9 cellular contexts compared by ENCODE assay signal in the genomic region with DNA sequence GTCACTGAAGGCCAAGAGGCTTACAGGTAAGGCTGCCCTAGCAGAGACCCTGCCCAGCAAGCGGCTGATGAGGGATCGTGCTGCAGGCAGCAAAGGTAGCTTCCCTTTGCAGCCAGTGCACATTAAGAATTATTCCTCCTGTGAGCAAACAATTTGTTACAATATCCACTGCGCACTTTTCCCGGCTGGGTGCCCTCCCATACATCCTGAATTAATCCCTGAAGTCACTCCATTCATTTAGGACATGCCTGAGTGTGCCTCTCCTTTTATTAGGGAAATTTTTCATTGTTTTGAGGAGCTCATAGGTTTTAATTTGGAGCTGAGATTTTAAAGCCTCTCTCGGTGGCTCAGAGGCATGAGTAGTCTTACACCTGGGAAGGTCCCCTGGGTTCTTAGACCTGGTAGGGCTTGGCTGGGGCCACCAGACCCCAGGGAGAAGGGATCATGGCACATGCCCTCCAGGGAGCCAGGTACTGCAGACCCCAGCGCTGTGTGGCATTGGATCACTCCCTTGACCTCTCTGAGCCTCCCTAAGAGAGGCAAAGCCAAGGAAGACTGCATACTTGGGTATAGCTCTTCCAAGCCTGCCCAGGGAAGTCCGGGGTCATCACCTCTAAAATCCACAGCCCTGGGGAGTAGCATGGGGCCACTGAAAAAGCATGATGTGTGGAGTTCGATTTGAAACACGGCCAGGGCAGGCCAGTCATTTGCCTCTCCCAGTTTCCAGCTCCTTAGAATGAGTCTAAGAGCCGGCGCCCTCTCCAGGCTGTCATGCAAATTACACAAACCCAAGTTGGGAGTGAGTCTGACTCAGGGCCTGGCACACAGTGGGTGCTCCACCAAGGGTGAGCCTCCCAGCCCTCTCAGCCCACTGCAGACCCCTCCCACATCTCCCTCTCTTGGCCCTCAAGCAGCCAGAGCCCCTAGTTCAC.
DNase-seq lines count a peak whose midpoint lies in the region; ATAC-seq and TF ChIP-seq lines count a peak whose summit lies in the region.
"Had no signal": no experiment of that assay in that cellular context is flagged by ENCODE, and none has a peak within 500 bp of the region (broad histone marks: within the 10 kb centered on the region; RNA-seq: fewer than 3 reads in every experiment).

No MANE protein-coding gene starts in this region.

- ATAC-seq in PC-3: no peak
- ATAC-seq in GM18520 (IDR thresholded peaks at IDR 0.05; ENCODE audit: unreplicated experiment): no peak
- ATAC-seq in GM18502 (IDR thresholded peaks at IDR 0.05; ENCODE audit: poor library complexity, unreplicated experiment): no peak

- intact Hi-C loops in PC-3 (cut with micrococcal nuclease): no loop called here

- H3K4me3 ChIP-seq in GM12875 (ENCODE audit: low read depth, low read length) (no peak overlapping the region), PC-3 (ENCODE audit: low read length) (no peak overlapping the region), fibroblast of the aortic adventitia (ENCODE audit: low read depth, low read length) (no peak overlapping the region)

- no peaks in the 10 kb centered on the region for H3K36me3 ChIP-seq in PC-3 (ENCODE audit: low read depth, low read length)

- no peaks in the 10 kb centered on the region for H3F3A ChIP-seq in PC-3 (ENCODE audit: low read length, unreplicated experiment)

- CTCF ChIA-PET in PC-3 (lab: Charles Lee): no interaction called here

- H3K27ac ChIP-seq in PC-3 (ENCODE audit: low read length): no peak overlapping the region

- no peaks in the 10 kb centered on the region for H3K9me2 ChIP-seq in PC-3 (replicated peaks; ENCODE audit: low read length)

- no peaks in the 10 kb centered on the region for H4K20me1 ChIP-seq in PC-3 (ENCODE audit: low read length)

- no TSS peak for BruUV-seq in PC-3 (replicated peaks; lab: Mats Ljungman, UMichigan)

- no peak overlapping the region for H3K4me2 ChIP-seq in PC-3 (ENCODE audit: low read length)

- H3K4me1 ChIP-seq in PC-3 (ENCODE audit: insufficient read depth, low read length): no peaks in the 10 kb centered on the region

- H2AFZ ChIP-seq in PC-3 (ENCODE audit: low read length): no peak overlapping the region

- H3K79me2 ChIP-seq in PC-3 (ENCODE audit: low read length): no peaks in the 10 kb centered on the region

- peak; percentile 29 for TF ChIP-seq CTCF in AG09319 (IDR thresholded peaks at IDR 0.05; ENCODE audit: low read depth, low read length)
- TF ChIP-seq CTCF in GM12875 (IDR thresholded peaks at IDR 0.05; ENCODE audit: borderline replicate concordance, insufficient read depth, low read depth, low read length): peak; percentile 59
- TF ChIP-seq CTCF in PC-3 (conservative IDR thresholded peaks at IDR 0.05; ENCODE audit: low read depth, low read length): peak; percentile 60
- peak; percentile 38 for TF ChIP-seq CTCF in fibroblast of the aortic adventitia (IDR thresholded peaks at IDR 0.05; ENCODE audit: insufficient read depth, low read length)

- DNase-seq in AG09319 (ENCODE audit: extremely low read depth, low read depth): no peak
- peak; percentile 46 for DNase-seq in PC-3
- DNase-seq in fibroblast of the aortic adventitia (ENCODE audit: low read depth): peak; percentile 7
- no peak for DNase-seq in NCI-H187 (lab: John Stamatoyannopoulos, UW)
- no peak for DNase-seq in medulla oblongata (ENCODE audit: extremely low spot score)
- DNase-seq: aorta had no signal

- no peaks in the 10 kb centered on the region for H3K27me3 ChIP-seq in PC-3 (ENCODE audit: low read length)

- no peaks in the 10 kb centered on the region for H3K9me3 ChIP-seq in PC-3 (ENCODE audit: low read length)

- POLR2A ChIA-PET in PC-3 (lab: Charles Lee; ENCODE audit: unreplicated experiment): no interaction called here

- no peak overlapping the region for H3K9ac ChIP-seq in PC-3 (ENCODE audit: low read length)

Comparison
In these comparisons a context has a peak if more than half of its experiments do, and no peak if none do; other contexts are left out.
1. DNase-seq: peak in PC-3 (single experiment) and fibroblast of the aortic adventitia (single experiment); none in AG09319 (single experiment), NCI-H187 (0 of 2) and medulla oblongata (single experiment).
2. Peak in every context shown above with its lines, with median percentiles within 50 percentile points of each other: CTCF ChIP-seq.